ENCODE assay signal across 13 cellular contexts in genomic region chr6:148885154-148885870, GRCh38.
DNase-seq lines count a peak whose midpoint lies in the region; ATAC-seq, FAIRE-seq and TF ChIP-seq lines count a peak whose summit lies in the region.
"Had no signal": no experiment of that assay in that cellular context is flagged by ENCODE, and none has a peak within 500 bp of the region (broad histone marks: within the 10 kb centered on the region; RNA-seq: fewer than 3 reads in every experiment).

No MANE protein-coding gene starts in this region.

- H4K91ac ChIP-seq in trophoblast cell (ENCODE audit: low read depth, low read length), result no peak overlapping the region

- no peak overlapping the region for H3K4me3 Mint-ChIP-seq in activated naive CD4-positive, alpha-beta T cell treated with anti-CD3 and anti-CD28 coated beads, Interleukin-2, amount 10 ng/mL, durations not matched to agents 7 days and 5 days
- H3K4me3 Mint-ChIP-seq: activated CD4-positive, alpha-beta memory T cell treated with anti-CD3 and anti-CD28 coated beads, Interleukin-2, amount 10 ng/mL, durations not matched to agents 7 days and 5 days; activated naive CD8-positive, alpha-beta T cell; T-helper 1 cell treated with Interleukin-12 subunit alpha and Interleukin-12 subunit beta and Interleukin-4 antibody, amounts not matched to agents 30 μg/mL and 1 μg/mL, for 36 hours had no signal

- TF ChIP-seq POLR2A in right lobe of liver (IDR thresholded peaks at IDR 0.05), result no peak

- no peak overlapping the region for H4K8ac ChIP-seq in trophoblast cell (ENCODE audit: low read depth, low read length)

- no peak overlapping the region for H2AFZ ChIP-seq in trophoblast cell (ENCODE audit: insufficient read depth, low read length, poor library complexity)

- H2BK12ac ChIP-seq in trophoblast cell (ENCODE audit: low read length), result no peak overlapping the region

- DNase-seq in EL (peak; percentile 79), MV-4-11 (lab: John Stamatoyannopoulos, UW) (peak; percentile 95), bronchial epithelial cell (ENCODE audit: low read depth) (peak; percentile 65), trophoblast cell (no peak), right lobe of liver (no peak)
- no peak for DNase-seq in activated naive CD4-positive, alpha-beta T cell (lab: John Stamatoyannopoulos, UW)
- no peak for DNase-seq in activated naive CD4-positive, alpha-beta T cell treated with anti-CD3 and anti-CD28 coated beads, Interleukin-2, amount 10 ng/mL, durations not matched to agents 7 days and 5 days
- DNase-seq: activated CD4-positive, alpha-beta memory T cell treated with anti-CD3 and anti-CD28 coated beads, Interleukin-2, amount 10 ng/mL, durations not matched to agents 7 days and 5 days; effector memory CD4-positive, alpha-beta T cell; NCI-H1092 treated with DMSO at 0.1 percent for 48 hours had no signal

- no peak overlapping the region for H2AK5ac ChIP-seq in trophoblast cell (ENCODE audit: low read length)

- no peak overlapping the region for H3K23ac ChIP-seq in trophoblast cell (ENCODE audit: low read length)

- H3K79me2 ChIP-seq in trophoblast cell (ENCODE audit: control insufficient read depth, insufficient read depth, low read length, poor library complexity), result no peaks in the 10 kb centered on the region

- no CpG with 5 or more reads among the region's 6 CpGs for WGBS in trophoblast cell (ENCODE audit: extremely low coverage, insufficient coverage, insufficient read length)
- 70% methylated on average over 5 of the region's 6 CpGs for WGBS in right lobe of liver (ENCODE audit: insufficient coverage, low coverage, low lambda C conversion rate, missing lambda C conversion rate)

- H3K14ac ChIP-seq in trophoblast cell (ENCODE audit: low read length), result no peak overlapping the region

- intact Hi-C loops in right lobe of liver (cut with DNase I), result no loop called here

- TF ChIP-seq CTCF in bronchial epithelial cell (IDR thresholded peaks at IDR 0.05; ENCODE audit: insufficient read depth, low read length, severe bottlenecking) (no peak), right lobe of liver (IDR thresholded peaks at IDR 0.05) (no peak)

- no peaks in the 10 kb centered on the region for H3K9me3 ChIP-seq in trophoblast cell (ENCODE audit: insufficient read depth, low read depth, low read length)
- H3K9me3 ChIP-seq in right lobe of liver, result no peaks in the 10 kb centered on the region

- H3K36me3 Mint-ChIP-seq in activated naive CD4-positive, alpha-beta T cell treated with anti-CD3 and anti-CD28 coated beads, Interleukin-2, amount 10 ng/mL, durations not matched to agents 7 days and 5 days, result no peaks in the 10 kb centered on the region

- H3K4me1 Mint-ChIP-seq in activated naive CD4-positive, alpha-beta T cell treated with anti-CD3 and anti-CD28 coated beads, Interleukin-2, amount 10 ng/mL, durations not matched to agents 7 days and 5 days, result no peaks in the 10 kb centered on the region
- H3K4me1 Mint-ChIP-seq: activated CD4-positive, alpha-beta memory T cell treated with anti-CD3 and anti-CD28 coated beads, Interleukin-2, amount 10 ng/mL, durations not matched to agents 7 days and 5 days had no signal

- ATAC-seq in HG03521 (IDR thresholded peaks at IDR 0.05; ENCODE audit: unreplicated experiment), result no peak
- no peak for ATAC-seq in right lobe of liver

- no peak overlapping the region for H3K9ac ChIP-seq in trophoblast cell (ENCODE audit: low read length)

- no peak overlapping the region for H3K4ac ChIP-seq in trophoblast cell (ENCODE audit: low read depth, low read length)

- H3K27ac ChIP-seq in trophoblast cell (ENCODE audit: low read depth, low read length) (peak overlapping the region; percentile 36), right lobe of liver (no peak overlapping the region)

- H2BK5ac ChIP-seq in trophoblast cell (ENCODE audit: low read depth, low read length, poor library complexity), result no peak overlapping the region

- peaks cover 5% of the 10 kb centered on the region for H3K27me3 Mint-ChIP-seq in activated naive CD4-positive, alpha-beta T cell treated with anti-CD3 and anti-CD28 coated beads, Interleukin-2, amount 10 ng/mL, durations not matched to agents 7 days and 5 days
- H3K27me3 Mint-ChIP-seq: activated CD4-positive, alpha-beta memory T cell treated with anti-CD3 and anti-CD28 coated beads, Interleukin-2, amount 10 ng/mL, durations not matched to agents 7 days and 5 days; activated naive CD8-positive, alpha-beta T cell had no signal

- H3K27me3 ChIP-seq in bronchial epithelial cell (ENCODE audit: control insufficient read depth, insufficient read depth, low read length) (no peaks in the 10 kb centered on the region), trophoblast cell (ENCODE audit: insufficient read depth, low read length) (no peaks in the 10 kb centered on the region), right lobe of liver (no peaks in the 10 kb centered on the region)

- H3K36me3 ChIP-seq in bronchial epithelial cell (ENCODE audit: control insufficient read depth, insufficient read depth, low read length) (no peaks in the 10 kb centered on the region), trophoblast cell (ENCODE audit: control insufficient read depth in 1 of 2, insufficient read depth in 2 of 2, low read length in 2 of 2) (no peaks in the 10 kb centered on the region), right lobe of liver (no peaks in the 10 kb centered on the region)

- H4K12ac ChIP-seq in trophoblast cell (ENCODE audit: low read depth, low read length), result no peak overlapping the region

- no peak overlapping the region for H2BK120ac ChIP-seq in trophoblast cell (ENCODE audit: insufficient read depth, low read length, poor library complexity)

- H3K79me1 ChIP-seq in trophoblast cell (ENCODE audit: low read length), result no peaks in the 10 kb centered on the region

- H3K4me2 ChIP-seq in trophoblast cell (ENCODE audit: low read length), result no peak overlapping the region

- CTCF ChIA-PET in activated naive CD4-positive, alpha-beta T cell treated with anti-CD3 and anti-CD28 coated beads, Interleukin-2, amount 10 ng/mL, durations not matched to agents 7 days and 5 days (lab: Charles Lee), result no interaction called here

- no peak overlapping the region for H3K18ac ChIP-seq in trophoblast cell (ENCODE audit: low read length)

- peaks cover 3 to 4% of the 10 kb centered on the region in 2 experiments for H3K4me1 ChIP-seq in trophoblast cell (ENCODE audit: control insufficient read depth in 1 of 2, insufficient read depth in 2 of 2, low read length in 2 of 2)
- no peaks in the 10 kb centered on the region for H3K4me1 ChIP-seq in right lobe of liver

- H3K4me3 ChIP-seq in bronchial epithelial cell (ENCODE audit: low read depth, low read length) (no peak overlapping the region), trophoblast cell (ENCODE audit: low read depth, low read length) (no peak overlapping the region), right lobe of liver (no peak overlapping the region)

- no peaks in the 10 kb centered on the region for H3K9me3 Mint-ChIP-seq in activated naive CD4-positive, alpha-beta T cell treated with anti-CD3 and anti-CD28 coated beads, Interleukin-2, amount 10 ng/mL, durations not matched to agents 7 days and 5 days
- H3K9me3 Mint-ChIP-seq: activated CD4-positive, alpha-beta memory T cell treated with anti-CD3 and anti-CD28 coated beads, Interleukin-2, amount 10 ng/mL, durations not matched to agents 7 days and 5 days; T-helper 1 cell treated with Interleukin-12 subunit alpha and Interleukin-12 subunit beta and Interleukin-4 antibody, amounts not matched to agents 30 μg/mL and 1 μg/mL, for 36 hours had no signal

- no peak overlapping the region for H3K27ac Mint-ChIP-seq in activated naive CD4-positive, alpha-beta T cell treated with anti-CD3 and anti-CD28 coated beads, Interleukin-2, amount 10 ng/mL, durations not matched to agents 7 days and 5 days
- H3K27ac Mint-ChIP-seq: activated CD4-positive, alpha-beta memory T cell treated with anti-CD3 and anti-CD28 coated beads, Interleukin-2, amount 10 ng/mL, durations not matched to agents 7 days and 5 days; activated naive CD8-positive, alpha-beta T cell; T-helper 1 cell treated with Interleukin-12 subunit alpha and Interleukin-12 subunit beta and Interleukin-4 antibody, amounts not matched to agents 30 μg/mL and 1 μg/mL, for 36 hours had no signal

- no peak for FAIRE-seq in bronchial epithelial cell (lab: Jason Lieb, UNC)

Comparison
In these comparisons a context has a peak if more than half of its experiments do, and no peak if none do; other contexts are left out.
1. DNase-seq: peak in EL (single experiment), MV-4-11 (single experiment) and bronchial epithelial cell (single experiment); none in trophoblast cell (0 of 2), right lobe of liver (0 of 3), activated naive CD4-positive, alpha-beta T cell (0 of 4) and activated naive CD4-positive, alpha-beta T cell treated with anti-CD3 and anti-CD28 coated beads, Interleukin-2, amount 10 ng/mL, durations not matched to agents 7 days and 5 days (single experiment).